ENCODE assay signal across 10 cellular contexts in the genomic region with DNA sequence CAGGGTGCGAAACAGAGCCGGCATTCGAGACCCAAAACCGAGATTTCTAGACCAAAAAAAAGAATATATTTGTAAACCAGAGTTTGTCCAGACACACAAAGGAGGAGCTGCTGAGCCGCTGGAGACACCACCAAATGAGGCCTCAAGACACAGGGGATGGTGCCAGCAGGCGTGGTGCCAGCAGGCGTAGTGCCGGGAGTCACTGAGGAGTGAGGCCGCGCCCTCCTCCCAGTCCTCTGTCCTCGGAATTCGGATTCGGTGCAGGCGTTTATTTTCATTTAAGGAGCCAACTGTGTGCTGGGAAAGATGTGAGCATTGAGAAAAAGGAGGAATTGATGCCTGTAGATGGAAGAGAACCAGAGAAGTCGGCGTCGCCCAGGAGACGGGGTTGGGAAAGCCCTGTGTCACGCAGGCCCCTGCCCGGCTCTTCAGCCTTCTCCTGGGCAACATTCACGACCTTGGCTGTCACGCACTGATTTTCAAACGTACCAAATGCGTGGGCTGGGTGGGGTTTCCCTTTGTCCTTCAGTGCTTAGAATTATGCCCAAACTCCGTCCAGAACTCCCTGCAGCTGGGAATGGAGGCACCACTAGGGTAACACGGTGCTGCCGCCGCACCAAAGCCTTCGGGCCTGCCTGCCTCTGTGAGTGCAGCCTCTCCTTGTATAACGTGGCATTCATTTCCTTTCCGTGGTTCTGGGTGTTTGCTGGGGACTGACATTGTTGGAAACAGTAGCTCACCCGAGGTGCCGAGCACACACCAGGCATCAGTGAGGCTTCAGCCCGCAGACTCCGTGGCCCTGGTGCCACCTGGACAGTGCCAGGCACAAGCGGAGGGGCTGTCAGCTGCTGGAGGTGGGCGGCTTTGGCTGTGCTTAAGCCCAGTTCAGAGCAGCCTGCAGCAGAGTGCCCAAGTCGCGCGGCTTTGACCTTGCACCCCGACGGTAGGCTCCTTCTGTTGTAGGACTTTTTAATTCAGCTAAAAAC. TPM values are rescaled to one million over a fixed set of nuclear protein-coding genes. Genes with fewer than 3 reads are reported as not detected.
DNase-seq lines count a peak whose midpoint lies in the region; ATAC-seq, FAIRE-seq and TF ChIP-seq lines count a peak whose summit lies in the region.
"Had no signal": no experiment of that assay in that cellular context is flagged by ENCODE, and none has a peak within 500 bp of the region (broad histone marks: within the 10 kb centered on the region; RNA-seq: fewer than 3 reads in every experiment).

No MANE protein-coding gene starts in this region.

- WGBS in right cardiac atrium, result 49% methylated on average over 42 of the region's 42 CpGs

- H3K27me3 ChIP-seq in right cardiac atrium (ENCODE audit: control insufficient read depth, insufficient read depth), result no peaks in the 10 kb centered on the region

- H3K27ac ChIP-seq in right cardiac atrium (ENCODE audit: low read length), result no peak overlapping the region

- in situ Hi-C loops in astrocyte of the spinal cord (cut with HindIII; ENCODE audit: low sequenced_read_pairs), result no loop called here

- peak; percentile 94 to 95 for ATAC-seq in right cardiac atrium
- no peak for ATAC-seq in stimulated activated naive CD8-positive, alpha-beta T cell treated with anti-CD3 and anti-CD28 coated beads, Interleukin-15, amount 100 ng/mL, for 72 hours
- no peak for ATAC-seq in GM19351 (IDR thresholded peaks at IDR 0.05; ENCODE audit: unreplicated experiment)

- H3K4me1 ChIP-seq in right cardiac atrium (ENCODE audit: control insufficient read depth, insufficient read depth, low read length), result peaks cover 4% of the 10 kb centered on the region

- no peak overlapping the region for H3K4me3 Mint-ChIP-seq in stimulated activated naive CD8-positive, alpha-beta T cell treated with anti-CD3 and anti-CD28 coated beads, Interleukin-15, amount 100 ng/mL, for 72 hours
- H3K4me3 Mint-ChIP-seq: stimulated activated naive CD8-positive, alpha-beta T cell treated with anti-CD3 and anti-CD28 coated beads, Interleukin-15, Interleukin-2, amounts not matched to agents 100 ng/mL and 50 ng/mL, for 24 hours had no signal

- intact Hi-C loops in right cardiac atrium (cut with DNase I), result no loop called here

- peaks cover 28% of the 10 kb centered on the region for H3K4me1 Mint-ChIP-seq in stimulated activated naive CD8-positive, alpha-beta T cell treated with anti-CD3 and anti-CD28 coated beads, Interleukin-15, amount 100 ng/mL, for 72 hours

- FAIRE-seq in D721Med (lab: Jason Lieb, UNC), result no peak

- peak; percentile 25 for TF ChIP-seq CTCF in D721Med (IDR thresholded peaks at IDR 0.05; ENCODE audit: insufficient read depth, missing control alignments)
- TF ChIP-seq CTCF in astrocyte of the spinal cord (IDR thresholded peaks at IDR 0.05; ENCODE audit: low read depth, low read length), result peak; percentile 26

- H3K4me3 ChIP-seq in astrocyte of the spinal cord (ENCODE audit: low read depth, low read length), result no peak overlapping the region
- H3K4me3 ChIP-seq in right cardiac atrium (ENCODE audit: low read length), result no peak overlapping the region
- H3K4me3 ChIP-seq in skeletal muscle cell (ENCODE audit: low read depth, low read length), result no peak overlapping the region

- peak overlapping the region in 1 of 2 donors; percentile 75 for H3K27ac Mint-ChIP-seq in stimulated activated naive CD8-positive, alpha-beta T cell treated with anti-CD3 and anti-CD28 coated beads, Interleukin-15, amount 100 ng/mL, for 72 hours
- H3K27ac Mint-ChIP-seq: stimulated activated naive CD8-positive, alpha-beta T cell treated with anti-CD3 and anti-CD28 coated beads, Interleukin-15, Interleukin-2, amounts not matched to agents 100 ng/mL and 50 ng/mL, for 24 hours had no signal

- H3K9me3 Mint-ChIP-seq in stimulated activated naive CD8-positive, alpha-beta T cell treated with anti-CD3 and anti-CD28 coated beads, Interleukin-15, amount 100 ng/mL, for 72 hours, result no peaks in the 10 kb centered on the region
- H3K9me3 Mint-ChIP-seq: stimulated activated naive CD8-positive, alpha-beta T cell treated with anti-CD3 and anti-CD28 coated beads, Interleukin-15, Interleukin-2, amounts not matched to agents 100 ng/mL and 50 ng/mL, for 24 hours had no signal

- no peaks in the 10 kb centered on the region for H3K27me3 Mint-ChIP-seq in stimulated activated naive CD8-positive, alpha-beta T cell treated with anti-CD3 and anti-CD28 coated beads, Interleukin-15, amount 100 ng/mL, for 72 hours
- H3K27me3 Mint-ChIP-seq: stimulated activated naive CD8-positive, alpha-beta T cell treated with anti-CD3 and anti-CD28 coated beads, Interleukin-15, Interleukin-2, amounts not matched to agents 100 ng/mL and 50 ng/mL, for 24 hours had no signal

- no peaks in the 10 kb centered on the region for H3K9me3 ChIP-seq in right cardiac atrium (ENCODE audit: control insufficient read depth, low read length)

- DNase-seq in D721Med (ENCODE audit: insufficient read length, low spot score), result no peak
- DNase-seq in astrocyte of the spinal cord (ENCODE audit: low read depth, low spot score), result peak; percentile 84
- peak; percentile 96 to 99 (median 99) for DNase-seq in right cardiac atrium
- peak; percentile 71 for DNase-seq in skeletal muscle cell (ENCODE audit: low read depth)
- DNase-seq in stimulated activated naive CD8-positive, alpha-beta T cell treated with anti-CD3 and anti-CD28 coated beads, Interleukin-15, amount 100 ng/mL, for 72 hours, result no peak
- DNase-seq in NAMALWA (ENCODE audit: low spot score), result no peak
- no peak for DNase-seq in activated CD8-positive, alpha-beta memory T cell treated with anti-CD3 and anti-CD28 coated beads, Interleukin-2, amount 50 U/mL, for 48 hours
- DNase-seq: NK-92 treated with Interleukin-12 subunit alpha and Interleukin-12 subunit beta, amount 100 ng/mL, for 24 hours had no signal

RNA-seq across cellular contexts. Expression of a gene that starts 49.0 kb away (rescaled TPM):
- 10 to 100 TPM; 18.4 to 22.5 (median 19.7) TPM for total RNA-seq in right cardiac atrium
- polyA plus RNA-seq in right cardiac atrium, result 24.6 TPM

Comparison
In these comparisons a context has a peak if more than half of its experiments do, and no peak if none do; other contexts are left out.
1. DNase-seq: peak in astrocyte of the spinal cord (single experiment), right cardiac atrium (3 of 3) and skeletal muscle cell (single experiment); none in D721Med (single experiment), stimulated activated naive CD8-positive, alpha-beta T cell treated with anti-CD3 and anti-CD28 coated beads, Interleukin-15, amount 100 ng/mL, for 72 hours (0 of 2), NAMALWA (single experiment) and activated CD8-positive, alpha-beta memory T cell treated with anti-CD3 and anti-CD28 coated beads, Interleukin-2, amount 50 U/mL, for 48 hours (single experiment).
2. ATAC-seq: peak in right cardiac atrium (2 of 2); none in stimulated activated naive CD8-positive, alpha-beta T cell treated with anti-CD3 and anti-CD28 coated beads, Interleukin-15, amount 100 ng/mL, for 72 hours (single experiment) and GM19351 (single experiment).